ENCODE assay signal across 1 cellular context in the genomic region with DNA sequence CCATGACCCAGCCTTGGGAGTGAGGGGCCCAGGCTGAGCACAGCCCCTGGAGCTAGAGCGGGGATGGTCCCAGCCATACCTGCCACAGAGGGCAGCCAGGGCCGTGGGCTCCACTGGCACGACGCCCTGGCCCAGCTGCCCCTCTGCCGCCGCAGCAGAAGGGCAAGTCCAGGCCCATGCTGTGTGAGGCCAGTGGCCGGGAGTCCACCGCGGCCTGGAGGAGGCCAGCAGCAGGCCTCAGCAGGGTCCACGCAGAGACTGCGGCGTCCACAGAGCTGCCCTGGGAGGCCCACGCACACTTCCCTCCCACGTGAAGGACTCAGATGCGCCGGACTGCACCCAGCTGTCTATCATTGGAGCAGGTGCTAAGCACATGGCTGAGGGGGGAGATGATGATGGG.
TF ChIP-seq lines count a peak whose summit lies in the region.

No MANE protein-coding gene starts in this region.

TF ChIP-seq in neural cell, 6 proteins besides CTCF, POLR2A, EP300 and RAD21 (continued from another document):
- TF ChIP-seq, protein P1, sequence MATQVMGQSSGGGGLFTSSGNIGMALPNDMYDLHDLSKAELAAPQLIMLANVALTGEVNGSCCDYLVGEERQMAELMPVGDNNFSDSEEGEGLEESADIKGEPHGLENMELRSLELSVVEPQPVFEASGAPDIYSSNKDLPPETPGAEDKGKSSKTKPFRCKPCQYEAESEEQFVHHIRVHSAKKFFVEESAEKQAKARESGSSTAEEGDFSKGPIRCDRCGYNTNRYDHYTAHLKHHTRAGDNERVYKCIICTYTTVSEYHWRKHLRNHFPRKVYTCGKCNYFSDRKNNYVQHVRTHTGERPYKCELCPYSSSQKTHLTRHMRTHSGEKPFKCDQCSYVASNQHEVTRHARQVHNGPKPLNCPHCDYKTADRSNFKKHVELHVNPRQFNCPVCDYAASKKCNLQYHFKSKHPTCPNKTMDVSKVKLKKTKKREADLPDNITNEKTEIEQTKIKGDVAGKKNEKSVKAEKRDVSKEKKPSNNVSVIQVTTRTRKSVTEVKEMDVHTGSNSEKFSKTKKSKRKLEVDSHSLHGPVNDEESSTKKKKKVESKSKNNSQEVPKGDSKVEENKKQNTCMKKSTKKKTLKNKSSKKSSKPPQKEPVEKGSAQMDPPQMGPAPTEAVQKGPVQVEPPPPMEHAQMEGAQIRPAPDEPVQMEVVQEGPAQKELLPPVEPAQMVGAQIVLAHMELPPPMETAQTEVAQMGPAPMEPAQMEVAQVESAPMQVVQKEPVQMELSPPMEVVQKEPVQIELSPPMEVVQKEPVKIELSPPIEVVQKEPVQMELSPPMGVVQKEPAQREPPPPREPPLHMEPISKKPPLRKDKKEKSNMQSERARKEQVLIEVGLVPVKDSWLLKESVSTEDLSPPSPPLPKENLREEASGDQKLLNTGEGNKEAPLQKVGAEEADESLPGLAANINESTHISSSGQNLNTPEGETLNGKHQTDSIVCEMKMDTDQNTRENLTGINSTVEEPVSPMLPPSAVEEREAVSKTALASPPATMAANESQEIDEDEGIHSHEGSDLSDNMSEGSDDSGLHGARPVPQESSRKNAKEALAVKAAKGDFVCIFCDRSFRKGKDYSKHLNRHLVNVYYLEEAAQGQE (IDR thresholded peaks at IDR 0.05; ENCODE audit: borderline replicate concordance): no peak
